Comparison of ENCODE assay signal across 20 cellular contexts in the genomic region with DNA sequence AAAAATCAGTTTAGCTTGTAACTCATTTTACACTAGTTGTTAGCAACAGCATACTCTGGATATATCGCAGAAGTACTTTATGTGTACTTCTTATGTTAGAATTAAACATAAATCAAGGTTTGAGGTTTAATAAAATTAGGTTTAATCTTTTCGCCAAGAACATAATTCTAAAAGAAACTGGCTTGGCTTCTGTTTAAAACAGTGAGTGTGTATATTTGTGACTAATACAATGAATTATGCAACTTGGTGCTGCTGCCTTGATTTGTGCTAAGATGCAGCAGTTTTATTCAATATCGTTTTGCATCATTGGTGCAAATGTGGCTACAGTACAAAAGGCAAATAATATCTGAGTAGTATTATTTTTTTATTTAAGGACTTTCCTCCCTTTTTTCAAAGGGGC. TPM values are rescaled to one million over a fixed set of nuclear protein-coding genes. Genes with fewer than 3 reads are reported as not detected.
DNase-seq lines count a peak whose midpoint lies in the region; ATAC-seq, FAIRE-seq and TF ChIP-seq lines count a peak whose summit lies in the region.
"Had no signal": no experiment of that assay in that cellular context is flagged by ENCODE, and none has a peak within 500 bp of the region (broad histone marks: within the 10 kb centered on the region; RNA-seq: fewer than 3 reads in every experiment).

No MANE protein-coding gene starts in this region.

- ATAC-seq in activated CD8-positive, alpha-beta T cell treated with anti-CD3 and anti-CD28 coated beads for 36 hours: no peak
- ATAC-seq: left cardiac atrium, Right ventricle myocardium inferior, T-helper 17 cell had no signal

- H3K79me1 ChIP-seq in mesenchymal stem cell (replicated peaks; ENCODE audit: low read length, poor library complexity, severe bottlenecking): peaks cover 10% of the 10 kb centered on the region

- H3K4me1 ChIP-seq in mesenchymal stem cell (ENCODE audit: control insufficient read depth, insufficient read depth, low read depth, low read length) (no peaks in the 10 kb centered on the region), prostate gland (replicated peaks) (no peaks in the 10 kb centered on the region)
- H3K4me1 ChIP-seq: Caco-2 had no signal

- no peaks in the 10 kb centered on the region for H3K27me3 Mint-ChIP-seq in activated CD8-positive, alpha-beta T cell treated with anti-CD3 and anti-CD28 coated beads for 36 hours
- H3K27me3 Mint-ChIP-seq: T-helper 17 cell had no signal

- TF ChIP-seq CTCF in AG10803 (conservative IDR thresholded peaks at IDR 0.05; ENCODE audit: low read length) (no peak), prostate gland (IDR thresholded peaks at IDR 0.05) (no peak)
- no peak for TF ChIP-seq CTCF in activated CD8-positive, alpha-beta T cell treated with anti-CD3 and anti-CD28 coated beads for 36 hours (IDR thresholded peaks at IDR 0.05)

- H2BK15ac ChIP-seq in mesenchymal stem cell (ENCODE audit: low read depth, poor library complexity, severe bottlenecking): no peak overlapping the region

- peaks cover 22% of the 10 kb centered on the region for H3K36me3 Mint-ChIP-seq in activated CD8-positive, alpha-beta T cell treated with anti-CD3 and anti-CD28 coated beads for 36 hours (ENCODE audit: low read depth)

- H3K27me3 ChIP-seq in mesenchymal stem cell (ENCODE audit: control insufficient read depth in 1 of 2, insufficient read depth in 1 of 2, low read length in 2 of 2) (no peaks in the 10 kb centered on the region), prostate gland (replicated peaks; ENCODE audit: insufficient read depth) (no peaks in the 10 kb centered on the region)

- H3K14ac ChIP-seq in mesenchymal stem cell (ENCODE audit: low read length in 2 of 2): no peak overlapping the region

- H4K8ac ChIP-seq in mesenchymal stem cell (ENCODE audit: low read length): no peak overlapping the region

- CTCF ChIA-PET in activated CD8-positive, alpha-beta T cell treated with anti-CD3 and anti-CD28 coated beads for 36 hours (lab: Charles Lee): interaction anchor here (1.4 kb wide), 1 partner anchor 52 kb away, joined by 3 read pairs; no protein-coding TSS in a partner anchor

- H3K9me3 ChIP-seq in mesenchymal stem cell (ENCODE audit: control insufficient read depth, low read length): no peaks in the 10 kb centered on the region
- no peaks in the 10 kb centered on the region for H3K9me3 ChIP-seq in prostate gland
- H3K9me3 ChIP-seq: Caco-2 had no signal

- H2AK5ac ChIP-seq in mesenchymal stem cell (ENCODE audit: low read length, severe bottlenecking): no peak overlapping the region

- H2BK120ac ChIP-seq in mesenchymal stem cell (ENCODE audit: low read depth, low read length): no peak overlapping the region

- no peak overlapping the region for H3K27ac ChIP-seq in mesenchymal stem cell (ENCODE audit: low read length, poor library complexity, severe bottlenecking)
- H3K27ac ChIP-seq in prostate gland: no peak overlapping the region
- H3K27ac ChIP-seq: coronary artery had no signal

- no peak overlapping the region for H3K4me3 ChIP-seq in AG10803 (ENCODE audit: low read length)
- H3K4me3 ChIP-seq in mesenchymal stem cell (ENCODE audit: insufficient read depth in 1 of 2, low read depth in 1 of 2, low read length in 2 of 2): peak overlapping the region in 1 of 2 experiments; percentile 59
- H3K4me3 ChIP-seq in prostate gland: no peak overlapping the region
- H3K4me3 ChIP-seq: coronary artery had no signal

- peak overlapping the region; percentile 79 for H3K9ac ChIP-seq in mesenchymal stem cell (ENCODE audit: low read length)

- H3K4ac ChIP-seq in mesenchymal stem cell (ENCODE audit: low read depth in 1 of 2, low read length in 2 of 2): no peak overlapping the region

- TF ChIP-seq POLR2A in prostate gland (IDR thresholded peaks at IDR 0.05): no peak

- intact Hi-C loops in activated CD8-positive, alpha-beta T cell treated with anti-CD3 and anti-CD28 coated beads for 36 hours (cut with micrococcal nuclease): no loop called here
- intact Hi-C loops in prostate gland (cut with DNase I): no loop called here

- no peak overlapping the region for H3K27ac Mint-ChIP-seq in activated CD8-positive, alpha-beta T cell treated with anti-CD3 and anti-CD28 coated beads for 36 hours
- H3K27ac Mint-ChIP-seq: T-helper 17 cell had no signal

- no peak overlapping the region for H4K91ac ChIP-seq in mesenchymal stem cell (ENCODE audit: low read length)

- no peaks in the 10 kb centered on the region for H3K9me3 Mint-ChIP-seq in activated CD8-positive, alpha-beta T cell treated with anti-CD3 and anti-CD28 coated beads for 36 hours

- WGBS in mesenchymal stem cell: 88% methylated on average over 2 of the region's 3 CpGs
- 63% methylated on average over 3 of the region's 3 CpGs for WGBS in prostate gland

- H3K36me3 ChIP-seq in mesenchymal stem cell (ENCODE audit: control insufficient read depth in 1 of 2, insufficient read depth in 2 of 2, low read depth in 1 of 2, low read length in 2 of 2): no peaks in the 10 kb centered on the region
- H3K36me3 ChIP-seq in prostate gland: no peaks in the 10 kb centered on the region

- no peak overlapping the region for H2AFZ ChIP-seq in mesenchymal stem cell (ENCODE audit: low read depth, low read length)

- peak; percentile 71 for DNase-seq in AG10803 (ENCODE audit: low read depth)
- peak; percentile 54 for DNase-seq in LHCN-M2 (ENCODE audit: low read depth)
- DNase-seq in mesenchymal stem cell: peak; percentile 59
- DNase-seq in activated CD8-positive, alpha-beta T cell treated with anti-CD3 and anti-CD28 coated beads for 36 hours: no peak
- DNase-seq in amygdala (lab: John Stamatoyannopoulos, UW): no peak
- no peak for DNase-seq in prostate gland (ENCODE audit: low spot score)
- DNase-seq in hepatic stellate cell (ENCODE audit: low spot score): no peak
- DNase-seq: activated CD4-positive, CD25-positive, alpha-beta regulatory T cell; activated effector memory CD4-positive, alpha-beta T cell treated with Interleukin-2 at 50 U/mL for 16 hours; anterior cingulate cortex; Caco-2; hypothalamus; left cardiac atrium; nucleus accumbens; small intestine; T-helper 17 cell had no signal

- H3K4me1 Mint-ChIP-seq in activated CD8-positive, alpha-beta T cell treated with anti-CD3 and anti-CD28 coated beads for 36 hours (ENCODE audit: low read depth): peaks cover 29% of the 10 kb centered on the region

- FAIRE-seq in endometrium (lab: Jason Lieb, UNC): peak; percentile 74
- FAIRE-seq: endothelial cell of umbilical vein, small intestine had no signal

- H3K18ac ChIP-seq in mesenchymal stem cell (ENCODE audit: low read depth in 1 of 2, low read length in 2 of 2): no peak overlapping the region

- no peak overlapping the region for H2BK12ac ChIP-seq in mesenchymal stem cell (ENCODE audit: low read length in 2 of 2)

- H2BK5ac ChIP-seq in mesenchymal stem cell (ENCODE audit: low read depth, low read length, poor library complexity, severe bottlenecking): no peak overlapping the region

- POLR2A ChIA-PET in activated CD8-positive, alpha-beta T cell treated with anti-CD3 and anti-CD28 coated beads for 36 hours (lab: Charles Lee): no interaction called here

- H3K23ac ChIP-seq in mesenchymal stem cell (ENCODE audit: low read length in 2 of 2): no peak overlapping the region

- no peak overlapping the region for H3K4me2 ChIP-seq in mesenchymal stem cell (ENCODE audit: low read length, poor library complexity, severe bottlenecking)

- H3K4me3 Mint-ChIP-seq in activated CD8-positive, alpha-beta T cell treated with anti-CD3 and anti-CD28 coated beads for 36 hours: no peak overlapping the region
- H3K4me3 Mint-ChIP-seq: T-helper 17 cell had no signal

RNA-seq across cellular contexts. Expression of a gene that starts 44.8 kb away (rescaled TPM):
- total RNA-seq in LHCN-M2 (2014; rRNA removed) (25.4 and 27.6 TPM in 2 replicates), prostate gland (10 to 100 TPM; 30.4 to 49.3 TPM)
- polyA plus RNA-seq in LHCN-M2 (2012): 9.4 TPM
- 24.1 TPM for polyA plus RNA-seq in mesenchymal stem cell (2013, experiment 1 of 2)
- polyA plus RNA-seq in mesenchymal stem cell (2013, experiment 2 of 2): 25.0 TPM
- 10 to 100 TPM; 34.1 to 34.6 TPM for total RNA-seq in activated CD8-positive, alpha-beta T cell treated with anti-CD3 and anti-CD28 coated beads for 36 hours

Comparison
In these comparisons a context has a peak if more than half of its experiments do, and no peak if none do; other contexts are left out.
1. DNase-seq: peak in AG10803 (single experiment), LHCN-M2 (single experiment) and mesenchymal stem cell (single experiment); none in activated CD8-positive, alpha-beta T cell treated with anti-CD3 and anti-CD28 coated beads for 36 hours (single experiment), amygdala (0 of 56), prostate gland (single experiment) and hepatic stellate cell (single experiment).